In the genomic region with DNA sequence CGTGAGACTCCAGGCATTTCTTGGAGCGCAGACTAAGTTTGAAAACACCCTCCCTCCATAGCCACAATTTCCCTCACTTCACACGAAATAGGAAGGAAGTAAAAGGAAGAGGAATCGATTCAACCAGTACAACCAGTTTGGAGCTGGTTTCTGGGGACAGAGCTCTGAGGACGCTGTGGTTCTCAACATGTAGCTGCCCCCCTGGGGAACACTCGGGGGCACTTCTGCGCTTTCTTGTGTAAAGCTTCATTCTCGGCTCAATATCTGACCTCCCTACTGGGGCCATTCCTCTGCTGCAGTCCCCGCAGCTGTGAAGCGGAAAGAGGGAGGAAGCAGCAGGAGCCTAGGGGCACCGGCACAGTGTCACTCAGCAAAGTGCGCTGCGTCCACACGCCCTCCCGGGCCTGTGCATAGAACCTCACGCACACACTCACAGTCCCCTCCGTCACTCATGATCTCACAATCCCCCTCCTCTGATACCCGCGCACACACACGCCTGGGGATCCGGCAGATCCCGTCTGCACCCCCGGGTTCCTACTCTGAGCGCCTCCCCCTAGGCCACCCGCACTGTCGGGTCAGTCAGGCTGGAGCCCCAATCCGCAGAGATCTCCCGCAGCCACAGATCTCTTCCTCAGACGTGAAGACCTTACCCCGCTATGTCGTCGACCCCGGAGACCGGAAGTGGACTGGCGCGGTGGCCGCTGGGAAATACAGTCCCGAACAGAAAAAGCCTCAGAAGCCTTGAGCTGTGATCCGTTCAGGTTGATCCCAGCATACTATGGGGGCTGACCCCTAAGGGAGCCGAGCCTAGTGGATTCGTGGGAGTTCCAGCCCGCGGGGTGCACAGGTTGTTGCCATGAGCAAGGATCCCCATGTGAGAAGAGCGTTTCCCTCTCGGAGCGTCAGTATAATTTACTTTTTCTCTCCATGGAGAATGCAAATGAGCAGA, we compare ENCODE assay signal across 1 cellular context.
TF ChIP-seq lines count a peak whose summit lies in the region.

Gene ZNF780A, minus strand, starts transcription at position 688 of the 949 bp plus-strand sequence. CDS start 6,190 bp downstream, outside the sequence.

TF ChIP-seq in A549, 52 proteins besides CTCF, POLR2A, EP300 and RAD21 (continued from another document):
- TF ChIP-seq, protein P1, sequence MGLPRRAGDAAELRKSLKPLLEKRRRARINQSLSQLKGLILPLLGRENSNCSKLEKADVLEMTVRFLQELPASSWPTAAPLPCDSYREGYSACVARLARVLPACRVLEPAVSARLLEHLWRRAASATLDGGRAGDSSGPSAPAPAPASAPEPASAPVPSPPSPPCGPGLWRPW (IDR thresholded peaks at IDR 0.05), result no peak
- TF ChIP-seq, protein P2, sequence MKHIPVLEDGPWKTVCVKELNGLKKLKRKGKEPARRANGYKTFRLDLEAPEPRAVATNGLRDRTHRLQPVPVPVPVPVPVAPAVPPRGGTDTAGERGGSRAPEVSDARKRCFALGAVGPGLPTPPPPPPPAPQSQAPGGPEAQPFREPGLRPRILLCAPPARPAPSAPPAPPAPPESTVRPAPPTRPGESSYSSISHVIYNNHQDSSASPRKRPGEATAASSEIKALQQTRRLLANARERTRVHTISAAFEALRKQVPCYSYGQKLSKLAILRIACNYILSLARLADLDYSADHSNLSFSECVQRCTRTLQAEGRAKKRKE (CRISPR knock-in tag; IDR thresholded peaks at IDR 0.05; ENCODE audit: low read depth), result 0 out of 2 replicates have a peak, but pooled peaks have one; percentile 25
- no peak; the same call in 1 of the 2 replicates for TF ChIP-seq NFE2L2 (conservative IDR thresholded peaks at IDR 0.05; ENCODE audit: low read length)
- TF ChIP-seq PHF8 (IDR thresholded peaks at IDR 0.05; ENCODE audit: borderline replicate concordance, low read depth), result peak; percentile 89; the same call in 1 of the 2 replicates
